ENCODE assay signal across 20 cellular contexts in the genomic region with DNA sequence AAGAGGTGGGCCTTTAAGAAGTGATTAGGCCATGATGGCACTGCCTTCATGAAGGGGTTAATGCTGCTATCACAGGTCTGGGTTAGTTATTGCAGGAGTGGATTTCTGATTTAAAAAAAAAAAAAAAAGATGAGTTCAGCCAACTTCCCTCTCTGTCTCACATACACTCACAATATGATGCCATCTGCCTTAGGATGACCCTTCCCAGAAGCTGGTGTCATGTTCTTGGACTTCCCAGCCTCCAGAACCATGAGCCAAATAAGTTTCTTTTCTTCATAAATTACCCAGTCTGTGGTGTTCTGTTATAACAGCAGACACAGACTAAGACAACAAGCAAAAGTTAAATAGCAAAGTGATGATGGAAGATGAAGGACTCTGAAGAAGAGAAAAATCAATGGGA.
A peak's percentile ranks its signal among the peaks of the same experiment; 100 is the strongest.
DNase-seq lines count a peak whose midpoint lies in the region; FAIRE-seq and TF ChIP-seq lines count a peak whose summit lies in the region.
"Had no signal": no experiment of that assay in that cellular context is flagged by ENCODE, and none has a peak within 500 bp of the region (broad histone marks: within the 10 kb centered on the region; RNA-seq: fewer than 3 reads in every experiment).

No MANE protein-coding gene starts in this region.

- no peak overlapping the region for H3K9ac ChIP-seq in H1 (replicated peaks in 1 of 4; ENCODE audit: extremely low read depth in 1 of 4, low read depth in 3 of 4, low read length in 3 of 4)
- H3K9ac ChIP-seq: BLaER1 had no signal

- H3K27ac ChIP-seq in HEK293 (ENCODE audit: extremely low read depth, low read depth, low read length) = no peak overlapping the region
- no peak overlapping the region for H3K27ac ChIP-seq in H1 (ENCODE audit: low read depth, low read length)
- no peak overlapping the region for H3K27ac ChIP-seq in right atrium auricular region
- H3K27ac ChIP-seq: BLaER1, C4-2B had no signal

- H4K8ac ChIP-seq in H1 (ENCODE audit: extremely low read depth, insufficient read depth, low read length) = no peak overlapping the region

- H2BK15ac ChIP-seq in H1 (ENCODE audit: low read length) = no peak overlapping the region

- peaks cover 0 to 5% of the 10 kb centered on the region in 2 experiments for H4K20me1 ChIP-seq in H1 (replicated peaks in 1 of 2; ENCODE audit: control insufficient read depth in 1 of 2, insufficient read depth in 2 of 2, low read length in 2 of 2)
- H4K20me1 ChIP-seq: BLaER1 had no signal

- H3K4ac ChIP-seq in H1 (replicated peaks; ENCODE audit: insufficient read length, low read depth, low read length) = no peak overlapping the region

- peaks cover 13% of the 10 kb centered on the region; the same call in 1 of the 2 replicates for H3K23me2 ChIP-seq in H1 (ENCODE audit: low read depth, low read length)

- peaks cover 4% of the 10 kb centered on the region for H3K36me3 Mint-ChIP-seq in mesothelial cell of epicardium
- H3K36me3 Mint-ChIP-seq: CD4-positive, CD25-positive, alpha-beta regulatory T cell; CD8-positive, alpha-beta T cell had no signal

- TF ChIP-seq CTCF in HEK293 (tag by site-specific recombination; IDR thresholded peaks at IDR 0.05) = no peak
- TF ChIP-seq CTCF in H1 (IDR thresholded peaks at IDR 0.05; ENCODE audit: control extremely low read depth in 1 of 3, insufficient read depth in 1 of 3, low read depth in 1 of 3, low read length in 3 of 3) = no peak
- no peak for TF ChIP-seq CTCF in mesothelial cell of epicardium (IDR thresholded peaks at IDR 0.05; ENCODE audit: unreplicated experiment)
- no peak for TF ChIP-seq CTCF in right atrium auricular region (IDR thresholded peaks at IDR 0.05)

- H3K4me1 Mint-ChIP-seq in mesothelial cell of epicardium = peaks cover 80% of the 10 kb centered on the region
- H3K4me1 Mint-ChIP-seq: B cell; CD4-positive, CD25-positive, alpha-beta regulatory T cell had no signal

- no peak overlapping the region for H4K5ac ChIP-seq in H1 (ENCODE audit: insufficient read length, low read depth, low read length)

- H3K9me3 ChIP-seq in HEK293 (ENCODE audit: control insufficient read depth, insufficient read depth, low read depth, low read length) = no peaks in the 10 kb centered on the region
- peaks cover 0 to 9% of the 10 kb centered on the region in 2 experiments; a peak in 1 of 4 replicates for H3K9me3 ChIP-seq in H1 (ENCODE audit: insufficient read depth in 2 of 2, low read depth in 1 of 2, low read length in 1 of 2)
- H3K9me3 ChIP-seq in right atrium auricular region = no peaks in the 10 kb centered on the region
- H3K9me3 ChIP-seq: BLaER1, Caco-2, HAP-1 had no signal

- H3K36me3 ChIP-seq in HEK293 (ENCODE audit: control insufficient read depth in 2 of 2, insufficient read depth in 1 of 2, low read length in 2 of 2) (no peaks in the 10 kb centered on the region), H1 (ENCODE audit: control insufficient read depth in 2 of 4, insufficient read depth in 4 of 4, low read length in 3 of 4) (no peaks in the 10 kb centered on the region), right atrium auricular region (no peaks in the 10 kb centered on the region)
- H3K36me3 ChIP-seq: BLaER1, HAP-1 had no signal

- H3K4me1 ChIP-seq in HEK293 (ENCODE audit: control insufficient read depth, insufficient read depth, low read length) (peaks cover 4% of the 10 kb centered on the region; the same call in 1 of the 2 replicates), H1 (replicated peaks in 1 of 4; ENCODE audit: control insufficient read depth in 3 of 4, insufficient read depth in 4 of 4, low read length in 3 of 4) (peaks cover 2 to 6% (median 4%) of the 10 kb centered on the region in 4 experiments; a peak in 5 of 7 replicates), right atrium auricular region (no peaks in the 10 kb centered on the region)
- H3K4me1 ChIP-seq: BLaER1, Caco-2, HAP-1 had no signal

- peak overlapping the region; percentile 57 for H3K27ac Mint-ChIP-seq in mesothelial cell of epicardium
- H3K27ac Mint-ChIP-seq: B cell; CD4-positive, CD25-positive, alpha-beta regulatory T cell; CD8-positive, alpha-beta T cell; GM23338 had no signal

- H4K91ac ChIP-seq in H1 (replicated peaks; ENCODE audit: insufficient read length, low read length) = no peak overlapping the region

- H3K27me3 ChIP-seq in H1 (replicated peaks in 1 of 4; ENCODE audit: control insufficient read depth in 3 of 4, extremely low read depth in 1 of 4, insufficient read depth in 3 of 4, low read length in 3 of 4) = no peaks in the 10 kb centered on the region
- no peaks in the 10 kb centered on the region for H3K27me3 ChIP-seq in right atrium auricular region
- H3K27me3 ChIP-seq: BLaER1 had no signal

- H3K56ac ChIP-seq in H1 (replicated peaks; ENCODE audit: insufficient read length, low read depth, low read length) = no peak overlapping the region

- H3K4me3 Mint-ChIP-seq in mesothelial cell of epicardium = no peak overlapping the region
- H3K4me3 Mint-ChIP-seq: B cell; CD4-positive, CD25-positive, alpha-beta regulatory T cell; CD8-positive, alpha-beta T cell; GM23338 had no signal

- H3K14ac ChIP-seq in H1 (ENCODE audit: insufficient read length) = no peak overlapping the region

- TF ChIP-seq RAD21 in H1 (IDR thresholded peaks at IDR 0.05 in 1 of 2, conservative IDR thresholded peaks at IDR 0.05 in 1 of 2; ENCODE audit: low read depth in 2 of 2, low read length in 2 of 2) = no peak

- no peak for DNase-seq in H1 (ENCODE audit: low read depth in 1 of 2, low spot score in 2 of 2)
- DNase-seq in mesothelial cell of epicardium (ENCODE audit: low spot score in 2 of 2, unreplicated experiment in 2 of 2) = no peak
- no peak for DNase-seq in right atrium auricular region (ENCODE audit: low spot score)
- no peak for DNase-seq in AG08396 (ENCODE audit: low spot score)
- no peak for DNase-seq in NOMO-1 (lab: John Stamatoyannopoulos, UW; ENCODE audit: unreplicated experiment in 2 of 2)
- DNase-seq: Caco-2; CD4-positive, CD25-positive, alpha-beta regulatory T cell; CD8-positive, alpha-beta T cell; DMS 273 treated with DMSO at 0.1 percent for 48 hours; DMS79; EL; GDM1 had no signal

- H3K18ac ChIP-seq in H1 (ENCODE audit: extremely low read depth, low read length) = no peak overlapping the region

- H2AK5ac ChIP-seq in H1 (ENCODE audit: low read depth, low read length) = no peak overlapping the region

- no peak overlapping the region for H3K4me2 ChIP-seq in H1 (ENCODE audit: insufficient read depth in 1 of 2, low read depth in 2 of 2, low read length in 2 of 2)
- H3K4me2 ChIP-seq: BLaER1, GM23338 had no signal

- H3K23ac ChIP-seq in H1 (ENCODE audit: insufficient read length) = no peak overlapping the region

- peaks cover 3% of the 10 kb centered on the region for H3K9me3 Mint-ChIP-seq in mesothelial cell of epicardium

- no peak for TF ChIP-seq POLR2A in H1 (IDR thresholded peaks at IDR 0.05; ENCODE audit: control extremely low read depth in 1 of 2, low read depth in 2 of 2, low read length in 2 of 2)

- FAIRE-seq in H1 (lab: Jason Lieb, UNC) = no peak
- FAIRE-seq: GM12878, H54 had no signal

- no peaks in the 10 kb centered on the region for H3K79me2 ChIP-seq in H1 (ENCODE audit: control insufficient read depth in 1 of 2, insufficient read depth in 2 of 2, low read length in 2 of 2)

- H2BK20ac ChIP-seq in H1 (ENCODE audit: low read length) = 0 out of 2 replicates have a peak overlapping the region, but pooled peaks have one; percentile 21

- CTCF ChIA-PET in HEK293 (lab: Yijun Ruan, JAX) (interaction anchor here (0.7 kb wide), 2 partner anchors 447 to 630 kb away, joined by 3 read pairs; no protein-coding TSS in a partner anchor), H1 (lab: Charles Lee; ENCODE audit: partially characterized antibody) (no interaction called here)

- no peak overlapping the region for H2AFZ ChIP-seq in H1 (ENCODE audit: low read length)
- H2AFZ ChIP-seq: GM23338 had no signal

- 0 out of 2 replicates have a peak overlapping the region, but pooled peaks have one; percentile 46 for H2BK12ac ChIP-seq in H1 (ENCODE audit: low read depth, low read length)

- no peak overlapping the region for H2BK120ac ChIP-seq in H1 (replicated peaks; ENCODE audit: low read depth, low read length)

- H2BK5ac ChIP-seq in H1 (ENCODE audit: low read depth, low read length) = no peak overlapping the region

- no peak for TF ChIP-seq EP300 in H1 (IDR thresholded peaks at IDR 0.05; ENCODE audit: borderline replicate concordance in 1 of 2, low read depth in 2 of 2, low read length in 2 of 2)

- H3K4me3 ChIP-seq in HEK293 (ENCODE audit: low read depth, low read length) (no peak overlapping the region), H1 (ENCODE audit: extremely low read depth in 1 of 4, insufficient read depth in 2 of 4, low read depth in 3 of 4, low read length in 4 of 4) (no peak overlapping the region), right atrium auricular region (no peak overlapping the region)
- H3K4me3 ChIP-seq: BLaER1, GM12878, GM23338, HAP-1 had no signal

- POLR2A ChIA-PET in HEK293 (lab: Yijun Ruan, JAX) = no interaction called here
- POLR2A ChIA-PET in H1 (lab: Charles Lee; ENCODE audit: partially characterized antibody) = no interaction called here

- no peaks in the 10 kb centered on the region for H3K79me1 ChIP-seq in H1 (ENCODE audit: low read depth, low read length)

- H3K27me3 Mint-ChIP-seq in mesothelial cell of epicardium (ENCODE audit: low read depth) = no peaks in the 10 kb centered on the region

TF ChIP-seq in HEK293, 187 proteins besides CTCF, POLR2A, EP300 and RAD21:
- TF ChIP-seq ZNF521 (tag by site-specific recombination; IDR thresholded peaks at IDR 0.05) = no peak
- TF ChIP-seq SETDB1 (IDR thresholded peaks at IDR 0.05; ENCODE audit: insufficient read length, low read length) = peak; percentile 77
TF ChIP-seq in HEK293: peak in this region for 1.

TF ChIP-seq in H1, 55 proteins besides CTCF, POLR2A, EP300 and RAD21 (continues in another document):
- TF ChIP-seq SIN3A (conservative IDR thresholded peaks at IDR 0.05 in 1 of 2, IDR thresholded peaks at IDR 0.05 in 1 of 2; ENCODE audit: low read depth in 1 of 2, low read length in 2 of 2) = no peak
- no peak for TF ChIP-seq EZH2 (IDR thresholded peaks at IDR 0.05; ENCODE audit: low read depth, low read length, severe bottlenecking)
- TF ChIP-seq SIX5 (IDR thresholded peaks at IDR 0.05; ENCODE audit: low read depth, low read length) = no peak
- no peak for TF ChIP-seq EGR1 (IDR thresholded peaks at IDR 0.05; ENCODE audit: borderline replicate concordance, low read depth, low read length)
- TF ChIP-seq CHD2 (IDR thresholded peaks at IDR 0.05; ENCODE audit: low read length) = no peak
- TF ChIP-seq GABPA (IDR thresholded peaks at IDR 0.05; ENCODE audit: borderline replicate concordance, insufficient read depth, low read length) = no peak
- no peak for TF ChIP-seq TAF7 (optimal IDR thresholded peaks at IDR 0.05; ENCODE audit: borderline replicate concordance, low read depth, low read length)
- no peak for TF ChIP-seq PHF8 (conservative IDR thresholded peaks at IDR 0.05; ENCODE audit: low read depth, low read length)
- TF ChIP-seq HDAC6 (IDR thresholded peaks at IDR 0.05; ENCODE audit: low read depth, low read length) = no peak
- no peak for TF ChIP-seq CEBPB (IDR thresholded peaks at IDR 0.05; ENCODE audit: low read depth, low read length)
- no peak for TF ChIP-seq NANOG (IDR thresholded peaks at IDR 0.05; ENCODE audit: insufficient read depth, low read depth, low read length, poor library complexity, severe bottlenecking)
- TF ChIP-seq MAFK (IDR thresholded peaks at IDR 0.05; ENCODE audit: low read depth, low read length) = no peak
